In genomic region chr2:19021100-19021476, GRCh38 we compare ENCODE assay signal across 12 cellular contexts.
DNase-seq lines count a peak whose midpoint lies in the region; ATAC-seq and TF ChIP-seq lines count a peak whose summit lies in the region.
"Had no signal": no experiment of that assay in that cellular context is flagged by ENCODE, and none has a peak within 500 bp of the region (broad histone marks: within the 10 kb centered on the region; RNA-seq: fewer than 3 reads in every experiment).

No MANE protein-coding gene starts in this region.

- no peaks in the 10 kb centered on the region for H3K27me3 ChIP-seq in RWPE2 (ENCODE audit: insufficient read depth, poor library complexity, severe bottlenecking)

- intact Hi-C loops in left colon (cut with DNase I, micrococcal nuclease) = no loop called here

- DNase-seq in EL = peak; percentile 92
- DNase-seq in RWPE2 (ENCODE audit: low spot score) = no peak
- peak; percentile 69 for DNase-seq in fibroblast of villous mesenchyme (ENCODE audit: low read depth)
- peak; percentile 92 for DNase-seq in non-pigmented ciliary epithelial cell (ENCODE audit: low read depth)
- no peak for DNase-seq in activated naive CD4-positive, alpha-beta T cell treated with anti-CD3 and anti-CD28 coated beads, Interleukin-2, amount 50 U/mL, for 72 hours (ENCODE audit: low spot score in 2 of 2)
- no peak for DNase-seq in NCI-H1436 treated with DMSO at 0.1 percent for 48 hours (lab: John Stamatoyannopoulos, UW)
- no peak for DNase-seq in left colon
- DNase-seq: activated CD4-positive, alpha-beta T cell treated with anti-CD3 and anti-CD28 coated beads for 36 hours; activated naive CD8-positive, alpha-beta T cell treated with anti-CD3 and anti-CD28 coated beads, Interleukin-2, amount 50 U/mL, for 24 hours; glutamatergic neuron; nucleus accumbens had no signal

- no peaks in the 10 kb centered on the region for H3K9me3 ChIP-seq in RWPE2 (ENCODE audit: severe bottlenecking)

- peaks cover 0 to 14% of the 10 kb centered on the region in 2 donors for H3K36me3 Mint-ChIP-seq in activated naive CD4-positive, alpha-beta T cell treated with anti-CD3 and anti-CD28 coated beads, Interleukin-2, amount 50 U/mL, for 72 hours

- H3K4me3 ChIP-seq in RWPE2 (ENCODE audit: severe bottlenecking) = no peak overlapping the region
- H3K4me3 ChIP-seq in fibroblast of villous mesenchyme (ENCODE audit: low read depth, low read length) = no peak overlapping the region

- TF ChIP-seq CTCF in RWPE2 (IDR thresholded peaks at IDR 0.05; ENCODE audit: poor library complexity, severe bottlenecking) = no peak
- no peak for TF ChIP-seq CTCF in fibroblast of villous mesenchyme (IDR thresholded peaks at IDR 0.05; ENCODE audit: insufficient read depth, low read depth, low read length)

- no peak overlapping the region for H3K27ac ChIP-seq in RWPE2 (ENCODE audit: poor library complexity, severe bottlenecking)

- H3K36me3 ChIP-seq in RWPE2 (ENCODE audit: low read depth) = no peaks in the 10 kb centered on the region

- ATAC-seq in RWPE2 (ENCODE audit: low read depth) = peak; percentile 89
- no peak for ATAC-seq in activated naive CD4-positive, alpha-beta T cell treated with anti-CD3 and anti-CD28 coated beads, Interleukin-2, amount 50 U/mL, for 72 hours
- no peak for ATAC-seq in GM19351 (IDR thresholded peaks at IDR 0.05; ENCODE audit: unreplicated experiment)
- ATAC-seq in left colon = no peak
- ATAC-seq: activated CD4-positive, alpha-beta T cell treated with anti-CD3 and anti-CD28 coated beads for 36 hours; activated naive CD8-positive, alpha-beta T cell treated with anti-CD3 and anti-CD28 coated beads, Interleukin-2, amount 50 U/mL, for 24 hours had no signal

- H3K9me3 Mint-ChIP-seq in activated naive CD4-positive, alpha-beta T cell treated with anti-CD3 and anti-CD28 coated beads, Interleukin-2, amount 50 U/mL, for 72 hours = peaks cover 5 to 14% of the 10 kb centered on the region in 2 donors

- peaks cover 2% of the 10 kb centered on the region for H3K4me1 ChIP-seq in RWPE2 (ENCODE audit: insufficient read depth, poor library complexity, severe bottlenecking)

- H3K27ac Mint-ChIP-seq in activated naive CD4-positive, alpha-beta T cell treated with anti-CD3 and anti-CD28 coated beads, Interleukin-2, amount 50 U/mL, for 72 hours = no peak overlapping the region
- H3K27ac Mint-ChIP-seq: activated CD4-positive, alpha-beta T cell treated with anti-CD3 and anti-CD28 coated beads for 36 hours; activated naive CD8-positive, alpha-beta T cell treated with anti-CD3 and anti-CD28 coated beads, Interleukin-2, amount 50 U/mL, for 24 hours had no signal

Comparison
In these comparisons a context has a peak if more than half of its experiments do, and no peak if none do; other contexts are left out.
1. DNase-seq: peak in EL (single experiment), fibroblast of villous mesenchyme (single experiment) and non-pigmented ciliary epithelial cell (single experiment); none in RWPE2 (single experiment), activated naive CD4-positive, alpha-beta T cell treated with anti-CD3 and anti-CD28 coated beads, Interleukin-2, amount 50 U/mL, for 72 hours (0 of 2), NCI-H1436 treated with DMSO at 0.1 percent for 48 hours (single experiment) and left colon (0 of 2).